Comparison of ENCODE assay signal across 2 cellular contexts in genomic region chr15:59420986-59421618, GRCh38.
TF ChIP-seq lines count a peak whose summit lies in the region.

No MANE protein-coding gene starts in this region.

TF ChIP-seq in A549, 52 proteins besides CTCF, POLR2A, EP300 and RAD21 (continued from another document):
- TF ChIP-seq REST (IDR thresholded peaks at IDR 0.05) = peak; percentile 56; the same call in 1 of the 2 replicates

TF ChIP-seq in Ishikawa, 13 proteins besides CTCF, POLR2A, EP300 and RAD21 (continued from another document):
- TF ChIP-seq REST (IDR thresholded peaks at IDR 0.05; ENCODE audit: low read depth) = peak; percentile 92
